22 cellular contexts compared by ENCODE assay signal in genomic region chr17:62821213-62822079, GRCh38. TPM values are rescaled to one million over a fixed set of nuclear protein-coding genes. Genes with fewer than 3 reads are reported as not detected.
DNase-seq lines count a peak whose midpoint lies in the region; ATAC-seq, FAIRE-seq and TF ChIP-seq lines count a peak whose summit lies in the region.
"Had no signal": no experiment of that assay in that cellular context is flagged by ENCODE, and none has a peak within 500 bp of the region (broad histone marks: within the 10 kb centered on the region; RNA-seq: fewer than 3 reads in every experiment).

No MANE protein-coding gene starts in this region.

- BruUV-seq in Panc1 (replicated peaks; lab: Mats Ljungman, UMichigan) (no TSS peak), mammary epithelial cell (replicated peaks; lab: Mats Ljungman, UMichigan) (no TSS peak), HepG2 (replicated peaks; lab: Mats Ljungman, UMichigan) (no TSS peak)

- no peak for TF ChIP-seq RAD21 in HepG2 (CRISPR knock-in tag; IDR thresholded peaks at IDR 0.05)

- no peaks in the 10 kb centered on the region for H4K20me1 ChIP-seq in mammary epithelial cell (ENCODE audit: insufficient read depth, low read length)
- no peaks in the 10 kb centered on the region for H4K20me1 ChIP-seq in HepG2 (ENCODE audit: insufficient read depth, low read length)
- H4K20me1 ChIP-seq: BLaER1 had no signal

- H3K36me3 ChIP-seq in Panc1 (ENCODE audit: control insufficient read depth, insufficient read depth, low read length) = no peaks in the 10 kb centered on the region
- no peaks in the 10 kb centered on the region for H3K36me3 ChIP-seq in mammary epithelial cell (ENCODE audit: insufficient read depth, low read length)
- H3K36me3 ChIP-seq in HepG2 (replicated peaks in 1 of 2; ENCODE audit: control insufficient read depth in 1 of 2, insufficient read depth in 2 of 2, low read length in 2 of 2) = no peaks in the 10 kb centered on the region
- no peaks in the 10 kb centered on the region for H3K36me3 ChIP-seq in stomach
- H3K36me3 ChIP-seq: BLaER1, gastroesophageal sphincter, Peyer's patch, sigmoid colon, WERI-Rb-1 had no signal

- ATAC-seq in Panc1 (no peak), HepG2 (no peak), HG02642 (IDR thresholded peaks at IDR 0.05; ENCODE audit: poor library complexity, unreplicated experiment) (no peak)
- ATAC-seq: activated CD8-positive, alpha-beta T cell treated with anti-CD3 and anti-CD28 coated beads for 36 hours; activated naive CD8-positive, alpha-beta T cell treated with anti-CD3 and anti-CD28 coated beads, Interleukin-2, amount 50 U/mL, for 24 hours; gastroesophageal sphincter had no signal

- POLR2A ChIA-PET in Panc1 (lab: Charles Lee) (interaction anchor here (0.7 kb wide), 1 partner anchor 149 kb away, joined by 3 read pairs; no protein-coding TSS in a partner anchor), HepG2 (lab: Yijun Ruan, JAX) (no interaction called here)

- CTCF ChIA-PET in Panc1 (lab: Charles Lee) (no interaction called here), mammary epithelial cell (lab: Charles Lee; ENCODE audit: low non-redundant PET) (interaction anchor here (0.7 kb wide), 1 partner anchor 615 kb away, joined by 22 read pairs; no protein-coding TSS in a partner anchor), HepG2 (lab: Yijun Ruan, JAX; ENCODE audit: low intra/inter-chr PET ratio, low total read pairs) (no interaction called here)

- H3K9ac ChIP-seq in mammary epithelial cell (ENCODE audit: insufficient read depth, low read length) (peak overlapping the region; percentile 35), HepG2 (ENCODE audit: insufficient read depth, low read depth, low read length) (no peak overlapping the region)
- H3K9ac ChIP-seq: BLaER1 had no signal

- H3K4me2 ChIP-seq in mammary epithelial cell (ENCODE audit: insufficient read depth, low read depth, low read length) = peak overlapping the region; percentile 73
- H3K4me2 ChIP-seq in HepG2 (ENCODE audit: low read depth, low read length) = no peak overlapping the region
- H3K4me2 ChIP-seq: BLaER1 had no signal

- H3K9me3 ChIP-seq in Panc1 (ENCODE audit: control insufficient read depth, insufficient read depth, low read depth, low read length) (no peaks in the 10 kb centered on the region), mammary epithelial cell (replicated peaks; ENCODE audit: insufficient read depth, low read length) (no peaks in the 10 kb centered on the region), HepG2 (ENCODE audit: low read length) (no peaks in the 10 kb centered on the region), stomach (no peaks in the 10 kb centered on the region)
- H3K9me3 ChIP-seq: BLaER1, gastroesophageal sphincter, Peyer's patch, sigmoid colon had no signal

- dilution Hi-C loops in mammary epithelial cell (cut with HindIII; ENCODE audit: low sequenced_read_pairs) = no loop called here

- TF ChIP-seq CTCF in Panc1 (IDR thresholded peaks at IDR 0.05) = no peak
- no peak for TF ChIP-seq CTCF in mammary epithelial cell (conservative IDR thresholded peaks at IDR 0.05 in 1 of 2, IDR thresholded peaks at IDR 0.05 in 1 of 2; ENCODE audit: extremely low read depth in 1 of 2, insufficient read depth in 1 of 2, low read depth in 1 of 2, low read length in 2 of 2)
- TF ChIP-seq CTCF in HepG2 (CRISPR knock-in tag; IDR thresholded peaks at IDR 0.05) = no peak
- TF ChIP-seq CTCF in stomach (IDR thresholded peaks at IDR 0.05) = no peak

- no peak for TF ChIP-seq POLR2A in HepG2 (IDR thresholded peaks at IDR 0.05; ENCODE audit: insufficient read depth in 1 of 2, low read depth in 2 of 2, low read length in 2 of 2)
- TF ChIP-seq POLR2A in stomach (IDR thresholded peaks at IDR 0.05) = no peak

- H3K4me1 ChIP-seq in Panc1 (ENCODE audit: control insufficient read depth, insufficient read depth, low read length) (peaks cover 30% of the 10 kb centered on the region), mammary epithelial cell (ENCODE audit: insufficient read depth, low read length) (peaks cover 67% of the 10 kb centered on the region), HepG2 (ENCODE audit: insufficient read depth, low read length) (peaks cover 19% of the 10 kb centered on the region), stomach (peaks cover 5 to 41% (median 26%) of the 10 kb centered on the region in 4 donors)
- H3K4me1 ChIP-seq: Peyer's patch had no signal

- WGBS in mammary epithelial cell (ENCODE audit: low coverage, missing lambda C conversion rate) = 67% methylated on average over 13 of the region's 15 CpGs
- WGBS in HepG2 (ENCODE audit: low lambda C conversion rate) = 58% methylated on average over 15 of the region's 15 CpGs
- WGBS in stomach, 5 donors = 57 to 74% (median 67%) methylated on average over 14 to 15 of the region's 15 CpGs

- H3K4me3 ChIP-seq in Panc1 (ENCODE audit: low read depth in 2 of 2, low read length in 2 of 2) (no peak overlapping the region), mammary epithelial cell (replicated peaks in 1 of 3; ENCODE audit: insufficient read depth in 1 of 3, low read depth in 2 of 3, low read length in 3 of 3) (no peak overlapping the region), HepG2 (replicated peaks in 1 of 3; ENCODE audit: insufficient read depth in 1 of 3, low read depth in 2 of 3, low read length in 3 of 3) (no peak overlapping the region), stomach (no peak overlapping the region)
- H3K4me3 ChIP-seq: BLaER1, gastroesophageal sphincter, Peyer's patch, sigmoid colon had no signal

- DNase-seq in Panc1 (ENCODE audit: low read depth, low spot score) (no peak), mammary epithelial cell (peak; percentile 17), HepG2 (ENCODE audit: low spot score) (no peak), stomach (no peak), NOMO-1 treated with DMSO at 0.1 percent for 48 hours (lab: John Stamatoyannopoulos, UW; ENCODE audit: unreplicated experiment) (no peak), ureter (ENCODE audit: low spot score) (no peak)
- DNase-seq: activated CD8-positive, alpha-beta T cell treated with anti-CD3 and anti-CD28 coated beads for 36 hours; activated naive CD8-positive, alpha-beta T cell treated with anti-CD3 and anti-CD28 coated beads, Interleukin-2, amount 50 U/mL, for 24 hours; GDM1; NCI-H2081; NCI-H524 treated with DMSO at 0.1 percent for 48 hours; nephron progenitor cell; Peyer's patch; sigmoid colon; stimulated activated CD4-positive, alpha-beta T cell treated with anti-CD3 and anti-CD28 coated beads, Interleukin-2, amount 100 ng/mL, for 48 hours; SW 1271; WERI-Rb-1 had no signal

- H3K27me3 ChIP-seq in Panc1 (ENCODE audit: control insufficient read depth, insufficient read depth, low read length) (no peaks in the 10 kb centered on the region), mammary epithelial cell (ENCODE audit: insufficient read depth, low read length) (no peaks in the 10 kb centered on the region), HepG2 (ENCODE audit: control insufficient read depth in 1 of 2, insufficient read depth in 2 of 2, low read length in 2 of 2) (peaks cover 0 to 11% of the 10 kb centered on the region in 2 experiments; a peak in 1 of 5 replicates), stomach (no peaks in the 10 kb centered on the region)
- H3K27me3 ChIP-seq: BLaER1, gastroesophageal sphincter, Peyer's patch, sigmoid colon had no signal

- H3K79me2 ChIP-seq in mammary epithelial cell (ENCODE audit: insufficient read depth, low read length) (no peaks in the 10 kb centered on the region), HepG2 (ENCODE audit: insufficient read depth, low read length) (no peaks in the 10 kb centered on the region)

- no peak for FAIRE-seq in HepG2 (lab: Jason Lieb, UNC)
- FAIRE-seq: colon, GM12891 had no signal

- H2AFZ ChIP-seq in mammary epithelial cell (ENCODE audit: low read depth, low read length) = peak overlapping the region; percentile 35
- H2AFZ ChIP-seq in HepG2 (ENCODE audit: low read length) = no peak overlapping the region

- in situ Hi-C loops in Panc1 (cut with HindIII; ENCODE audit: low pct_unique_long_range_greater_than_20kb, low sequenced_read_pairs) (no loop called here), mammary epithelial cell (cut with MboI; ENCODE audit: low sequenced_read_pairs in 2 of 2) (loop anchor here in 1 of 2 donors (10.0 kb wide), 1 partner anchor 143 kb away; the partner anchor contains the start of gene TANC2), HepG2 (cut with HindIII; ENCODE audit: extremely low pct_ligation_motif_present, low pct_unique_long_range_greater_than_20kb) (no loop called here)

- H3K27ac ChIP-seq in Panc1 (ENCODE audit: low read length) (peak overlapping the region; percentile 48; the same call in 1 of the 2 replicates), mammary epithelial cell (ENCODE audit: insufficient read depth, low read depth, low read length) (peak overlapping the region; percentile 97), HepG2 (ENCODE audit: extremely low read length, insufficient read depth, low read length) (no peak overlapping the region), stomach (peak overlapping the region in 3 of 5 donors; percentile 34 to 41 (median 37))
- H3K27ac ChIP-seq: BLaER1, gastroesophageal sphincter, Peyer's patch, WERI-Rb-1 had no signal

- intact Hi-C loops in Panc1 (cut with micrococcal nuclease; ENCODE audit: unreplicated experiment) (loop anchor here (10.0 kb wide), 1 partner anchor 143 kb away; the partner anchor contains the start of gene TANC2), mammary epithelial cell (cut with micrococcal nuclease) (loop anchor here (2.0 to 5.0 kb wide), 3 partner anchors 43 to 99 kb away; no protein-coding TSS in a partner anchor), HepG2 (cut with micrococcal nuclease; ENCODE audit: unreplicated experiment) (no loop called here), stomach (cut with DNase I; ENCODE audit: low total_unique reads) (no loop called here)

- TF ChIP-seq EP300 in HepG2 (IDR thresholded peaks at IDR 0.05; ENCODE audit: low read depth in 2 of 2, low read length in 2 of 2) (no peak), HepG2 (CRISPR knock-in tag; IDR thresholded peaks at IDR 0.05; ENCODE audit: borderline replicate concordance) (no peak), stomach (IDR thresholded peaks at IDR 0.05) (no peak)

RNA-seq across cellular contexts. Expression of gene MARCHF10, which starts 13.3 kb away (rescaled TPM):
- 0.39 TPM for total RNA-seq in Panc1 (2021; ENCODE audit: unreplicated experiment)
- polyA plus RNA-seq in Panc1 (2012; ENCODE audit: insufficient read length) = 0.91 TPM
- total RNA-seq in mammary epithelial cell = under 1 TPM in 1 of 2 donors, not detected in 1; under 0.01 TPM
- polyA plus RNA-seq in mammary epithelial cell = 0.02 TPM
- polyA minus RNA-seq in mammary epithelial cell = not detected
- total RNA-seq in HepG2 (2016; rRNA removed; fragmentation: Illumina TruSeq; extraction: Trizol) = not detected in 2 replicates
- not detected in 2 replicates for total RNA-seq in HepG2 (2016; cell fraction: cytosol; rRNA removed; fragmentation: Illumina TruSeq; extraction: Trizol; ENCODE audit: low read depth)
- total RNA-seq in HepG2 (2016; cell fraction: insoluble cytoplasmic fraction; rRNA removed; fragmentation: Illumina TruSeq; extraction: Trizol) = not detected in 2 replicates
- total RNA-seq in HepG2 (2016; cell fraction: membrane; rRNA removed; fragmentation: Illumina TruSeq; extraction: Trizol) = not detected in 2 replicates
- total RNA-seq in HepG2 (2016; cell fraction: nucleus; rRNA removed; fragmentation: Illumina TruSeq; extraction: Trizol) = not detected in 2 replicates
- polyA plus RNA-seq in HepG2 (2011; rRNA removed) = not detected in 2 replicates
- not detected in 2 replicates for polyA plus RNA-seq in HepG2 (2011; cell fraction: cytosol; rRNA removed)
- polyA plus RNA-seq in HepG2 (2011; cell fraction: nucleus; rRNA removed) = not detected in 2 replicates
- polyA plus RNA-seq in HepG2 (2012) = not detected in 2 replicates
- not detected in 2 replicates for polyA plus RNA-seq in HepG2 (2016; cell fraction: cytosol; fragmentation: Illumina TruSeq; extraction: Trizol; ENCODE audit: low read depth)
- not detected in 2 replicates for polyA plus RNA-seq in HepG2 (2016; cell fraction: insoluble cytoplasmic fraction; fragmentation: Illumina TruSeq; extraction: Trizol; ENCODE audit: low read depth)
- polyA plus RNA-seq in HepG2 (2016; cell fraction: membrane; fragmentation: Illumina TruSeq; extraction: Trizol; ENCODE audit: low read depth) = not detected in 2 replicates
- polyA plus RNA-seq in HepG2 (2016; cell fraction: nucleus; fragmentation: Illumina TruSeq; extraction: Trizol; ENCODE audit: insufficient read depth, low read depth) = not detected in 2 replicates
- 0.19 TPM in 1 of 2 replicates, not detected in the other for polyA minus RNA-seq in HepG2 (2011; rRNA and poly(A)+ RNA removed; ENCODE audit: low replicate concordance)
- polyA minus RNA-seq in HepG2 (2011; cell fraction: cytosol; rRNA and poly(A)+ RNA removed) = not detected in 2 replicates
- not detected in 2 replicates for polyA minus RNA-seq in HepG2 (2011; cell fraction: nucleus; rRNA and poly(A)+ RNA removed)
- total RNA-seq in stomach = under 1 TPM in 1 of 5 donors, not detected in 4; 0.89 TPM
- under 1 TPM in 1 of 3 donors, not detected in 2; 0.31 TPM for polyA plus RNA-seq in stomach
- total RNA-seq in ureter = 0.60 TPM
- total RNA-seq: activated CD8-positive, alpha-beta T cell treated with anti-CD3 and anti-CD28 coated beads for 36 hours; Peyer's patch had no signal

Comparison
In these comparisons a context has a peak if more than half of its experiments do, and no peak if none do; other contexts are left out.
1. intact Hi-C loops: an anchor here in Panc1 (10.0 kb wide) and mammary epithelial cell (2.0 to 5.0 kb wide); none called in HepG2 and stomach.